8 cellular contexts compared by ENCODE assay signal in the genomic region with DNA sequence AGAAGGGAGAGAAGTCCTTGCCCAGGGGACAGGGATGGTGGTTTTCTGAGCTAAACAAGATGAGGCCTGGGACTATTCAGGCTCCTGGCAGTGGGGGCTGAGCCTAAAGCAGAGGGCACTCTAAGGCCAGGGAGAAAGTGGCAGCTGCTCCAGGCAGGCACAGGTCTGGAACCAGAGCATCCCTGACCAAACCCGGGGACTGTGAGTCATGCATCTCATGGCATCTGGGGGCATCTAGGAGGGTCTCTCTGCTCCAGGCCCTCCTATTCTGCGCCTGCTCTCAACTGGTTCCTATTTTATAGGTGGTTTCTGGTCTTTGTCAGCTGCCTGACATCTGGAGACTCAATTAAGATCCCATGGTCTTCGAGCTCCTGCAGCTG. TPM values are rescaled to one million over a fixed set of nuclear protein-coding genes. Genes with fewer than 3 reads are reported as not detected.
A peak's percentile ranks its signal among the peaks of the same experiment; 100 is the strongest.
DNase-seq lines count a peak whose midpoint lies in the region; ATAC-seq and TF ChIP-seq lines count a peak whose summit lies in the region.

No MANE protein-coding gene starts in this region.

- DNase-seq in CD14-positive monocyte (ENCODE audit: low spot score): no peak
- DNase-seq in activated naive CD8-positive, alpha-beta T cell treated with anti-CD3 and anti-CD28 coated beads, Interleukin-2, amount 10 ng/mL, durations not matched to agents 7 days and 5 days: no peak
- no peak for DNase-seq in naive thymus-derived CD4-positive, alpha-beta T cell
- no peak for DNase-seq in Right ventricle myocardium inferior (ENCODE audit: missing footprints)
- no peak for DNase-seq in sciatic nerve (ENCODE audit: low spot score)

- peaks cover 25% of the 10 kb centered on the region for H3K4me1 Mint-ChIP-seq in CD14-positive monocyte
- H3K4me1 Mint-ChIP-seq in activated naive CD8-positive, alpha-beta T cell treated with anti-CD3 and anti-CD28 coated beads, Interleukin-2, amount 10 ng/mL, durations not matched to agents 7 days and 5 days: peaks cover 57% of the 10 kb centered on the region
- peaks cover 10 to 71% (median 13%) of the 10 kb centered on the region in 7 donors for H3K4me1 Mint-ChIP-seq in naive thymus-derived CD4-positive, alpha-beta T cell

- H3K27ac ChIP-seq in naive thymus-derived CD4-positive, alpha-beta T cell (ENCODE audit: low read depth, low read length): no peak overlapping the region

- H3K27ac Mint-ChIP-seq in CD14-positive monocyte: peak overlapping the region; percentile 91 to 96 (median 94)
- H3K27ac Mint-ChIP-seq in activated naive CD8-positive, alpha-beta T cell treated with anti-CD3 and anti-CD28 coated beads, Interleukin-2, amount 10 ng/mL, durations not matched to agents 7 days and 5 days: peak overlapping the region; percentile 90
- peak overlapping the region in 4 of 9 donors; percentile 66 to 99 (median 72) for H3K27ac Mint-ChIP-seq in naive thymus-derived CD4-positive, alpha-beta T cell

- H3K27me3 ChIP-seq in naive thymus-derived CD4-positive, alpha-beta T cell (ENCODE audit: control insufficient read depth in 2 of 2, insufficient read depth in 2 of 2, low read length in 2 of 2): no peaks in the 10 kb centered on the region

- H3K36me3 Mint-ChIP-seq in CD14-positive monocyte: peaks cover 4 to 10% of the 10 kb centered on the region in 2 donors
- H3K36me3 Mint-ChIP-seq in activated naive CD8-positive, alpha-beta T cell treated with anti-CD3 and anti-CD28 coated beads, Interleukin-2, amount 10 ng/mL, durations not matched to agents 7 days and 5 days: peaks cover 2% of the 10 kb centered on the region
- peaks cover 0 to 29% (median 0%) of the 10 kb centered on the region in 5 donors for H3K36me3 Mint-ChIP-seq in naive thymus-derived CD4-positive, alpha-beta T cell

- peaks cover 16 to 35% (median 30%) of the 10 kb centered on the region in 3 donors for H3K27me3 Mint-ChIP-seq in CD14-positive monocyte (ENCODE audit: low read depth in 3 of 3)
- peaks cover 9% of the 10 kb centered on the region for H3K27me3 Mint-ChIP-seq in activated naive CD8-positive, alpha-beta T cell treated with anti-CD3 and anti-CD28 coated beads, Interleukin-2, amount 10 ng/mL, durations not matched to agents 7 days and 5 days
- peaks cover 3 to 20% (median 17%) of the 10 kb centered on the region in 5 donors for H3K27me3 Mint-ChIP-seq in naive thymus-derived CD4-positive, alpha-beta T cell

- H3K36me3 ChIP-seq in naive thymus-derived CD4-positive, alpha-beta T cell (ENCODE audit: control insufficient read depth in 2 of 3, insufficient read depth in 3 of 3, low read length in 3 of 3): no peaks in the 10 kb centered on the region

- H3K9me3 ChIP-seq in naive thymus-derived CD4-positive, alpha-beta T cell (ENCODE audit: control insufficient read depth in 2 of 3, low read length in 3 of 3): no peaks in the 10 kb centered on the region

- TF ChIP-seq CTCF in CD14-positive monocyte (IDR thresholded peaks at IDR 0.05): no peak

- ATAC-seq in HG02571 (IDR thresholded peaks at IDR 0.05; ENCODE audit: unreplicated experiment) (peak; percentile 5), Right ventricle myocardium inferior (no peak), GM21576 (IDR thresholded peaks at IDR 0.05; ENCODE audit: unreplicated experiment) (no peak), GM19023 (IDR thresholded peaks at IDR 0.05; ENCODE audit: unreplicated experiment) (no peak), sciatic nerve (no peak)
- peak; percentile 8 for ATAC-seq in activated naive CD8-positive, alpha-beta T cell treated with anti-CD3 and anti-CD28 coated beads, Interleukin-2, amount 10 ng/mL, durations not matched to agents 7 days and 5 days (ENCODE audit: low read depth)
- ATAC-seq in naive thymus-derived CD4-positive, alpha-beta T cell: peak; percentile 10

- no peak overlapping the region for H3K4me3 ChIP-seq in naive thymus-derived CD4-positive, alpha-beta T cell (ENCODE audit: low read length)

- CTCF ChIA-PET in naive thymus-derived CD4-positive, alpha-beta T cell (lab: Charles Lee): no interaction called here

- intact Hi-C loops in CD14-positive monocyte (cut with micrococcal nuclease) (no loop called here), Right ventricle myocardium inferior (cut with DNase I) (no loop called here), sciatic nerve (cut with DNase I) (no loop called here)
- intact Hi-C loops in naive thymus-derived CD4-positive, alpha-beta T cell (cut with micrococcal nuclease): loop anchor here in 1 of 2 donors (10.0 kb wide), 1 partner anchor 220 kb away; no protein-coding TSS in a partner anchor

- POLR2A ChIA-PET in activated naive CD8-positive, alpha-beta T cell treated with anti-CD3 and anti-CD28 coated beads, Interleukin-2, amount 10 ng/mL, durations not matched to agents 7 days and 5 days (lab: Charles Lee): interaction anchor here (0.8 to 2.2 kb wide), 6 partner anchors 7 to 762 kb away, joined by 3 to 10 read pairs (median 3); partner anchors contain the start of gene EIF4B
- POLR2A ChIA-PET in naive thymus-derived CD4-positive, alpha-beta T cell (lab: Charles Lee): no interaction called here

- H3K9me3 Mint-ChIP-seq in CD14-positive monocyte: peaks cover 0 to 9% (median 0%) of the 10 kb centered on the region in 7 donors
- no peaks in the 10 kb centered on the region for H3K9me3 Mint-ChIP-seq in activated naive CD8-positive, alpha-beta T cell treated with anti-CD3 and anti-CD28 coated beads, Interleukin-2, amount 10 ng/mL, durations not matched to agents 7 days and 5 days
- H3K9me3 Mint-ChIP-seq in naive thymus-derived CD4-positive, alpha-beta T cell: no peaks in the 10 kb centered on the region

- peaks cover 5 to 9% of the 10 kb centered on the region in 2 donors for H3K4me1 ChIP-seq in naive thymus-derived CD4-positive, alpha-beta T cell (ENCODE audit: control insufficient read depth in 2 of 2, insufficient read depth in 2 of 2, low read length in 2 of 2)

- peak overlapping the region in 1 of 2 donors; percentile 67 for H3K4me3 Mint-ChIP-seq in CD14-positive monocyte
- peak overlapping the region; percentile 67 for H3K4me3 Mint-ChIP-seq in activated naive CD8-positive, alpha-beta T cell treated with anti-CD3 and anti-CD28 coated beads, Interleukin-2, amount 10 ng/mL, durations not matched to agents 7 days and 5 days
- peak overlapping the region in 2 of 10 donors; percentile 50 to 94 for H3K4me3 Mint-ChIP-seq in naive thymus-derived CD4-positive, alpha-beta T cell

RNA-seq across cellular contexts. Expression of gene KRT7, which starts 11.6 kb away (rescaled TPM):
- 1 to 10 TPM in 1 of 2 donors, not detected in 1; 2.7 TPM for polyA plus RNA-seq in CD14-positive monocyte
- 1 to 10 TPM; 8.5 to 8.9 TPM for total RNA-seq in activated naive CD8-positive, alpha-beta T cell treated with anti-CD3 and anti-CD28 coated beads, Interleukin-2, amount 10 ng/mL, durations not matched to agents 7 days and 5 days
- 10 to 100 TPM in 1 of 5 experiments, not detected in 4; 36.1 TPM for total RNA-seq in naive thymus-derived CD4-positive, alpha-beta T cell
- polyA plus RNA-seq in naive thymus-derived CD4-positive, alpha-beta T cell: not detected
- total RNA-seq in Right ventricle myocardium inferior (not detected), sciatic nerve (4.0 TPM)

RNA-seq across cellular contexts. Expression of gene KRT86, which starts 29.8 kb away (rescaled TPM):
- not detected for polyA plus RNA-seq in CD14-positive monocyte
- total RNA-seq in activated naive CD8-positive, alpha-beta T cell treated with anti-CD3 and anti-CD28 coated beads, Interleukin-2, amount 10 ng/mL, durations not matched to agents 7 days and 5 days: under 1 TPM in 1 of 2 experiments, not detected in 1; 0.14 TPM
- total RNA-seq in naive thymus-derived CD4-positive, alpha-beta T cell: 1 to 10 TPM in 1 of 5 experiments, under 1 TPM in 1, not detected in 3; 0.13 to 1.5 TPM
- not detected for polyA plus RNA-seq in naive thymus-derived CD4-positive, alpha-beta T cell
- total RNA-seq in Right ventricle myocardium inferior (not detected), sciatic nerve (0.45 TPM)

RNA-seq across cellular contexts. Expression of gene KRT81, which starts 46.7 kb away (rescaled TPM):
- polyA plus RNA-seq in CD14-positive monocyte: not detected
- total RNA-seq in activated naive CD8-positive, alpha-beta T cell treated with anti-CD3 and anti-CD28 coated beads, Interleukin-2, amount 10 ng/mL, durations not matched to agents 7 days and 5 days: not detected
- under 1 TPM in 2 of 5 experiments, not detected in 3; 0.15 to 0.21 TPM for total RNA-seq in naive thymus-derived CD4-positive, alpha-beta T cell
- polyA plus RNA-seq in naive thymus-derived CD4-positive, alpha-beta T cell: not detected
- total RNA-seq in Right ventricle myocardium inferior: not detected
- total RNA-seq in sciatic nerve: not detected

RNA-seq across cellular contexts. Expression of gene KRT80, which starts 52.8 kb away (rescaled TPM):
- polyA plus RNA-seq in CD14-positive monocyte: under 1 TPM; 0.18 to 0.52 TPM
- not detected for total RNA-seq in activated naive CD8-positive, alpha-beta T cell treated with anti-CD3 and anti-CD28 coated beads, Interleukin-2, amount 10 ng/mL, durations not matched to agents 7 days and 5 days
- under 1 TPM in 1 of 5 experiments, not detected in 4; 0.12 TPM for total RNA-seq in naive thymus-derived CD4-positive, alpha-beta T cell
- polyA plus RNA-seq in naive thymus-derived CD4-positive, alpha-beta T cell: not detected
- not detected for total RNA-seq in Right ventricle myocardium inferior
- 0.13 TPM for total RNA-seq in sciatic nerve

Comparison
In these comparisons a context has a peak if more than half of its experiments do, and no peak if none do; other contexts are left out.
1. ATAC-seq: peak in HG02571 (single experiment), activated naive CD8-positive, alpha-beta T cell treated with anti-CD3 and anti-CD28 coated beads, Interleukin-2, amount 10 ng/mL, durations not matched to agents 7 days and 5 days (single experiment) and naive thymus-derived CD4-positive, alpha-beta T cell (single experiment); none in Right ventricle myocardium inferior (single experiment), GM21576 (single experiment), GM19023 (single experiment) and sciatic nerve (single experiment).